Comparison of ENCODE assay signal across 10 cellular contexts in the genomic region with DNA sequence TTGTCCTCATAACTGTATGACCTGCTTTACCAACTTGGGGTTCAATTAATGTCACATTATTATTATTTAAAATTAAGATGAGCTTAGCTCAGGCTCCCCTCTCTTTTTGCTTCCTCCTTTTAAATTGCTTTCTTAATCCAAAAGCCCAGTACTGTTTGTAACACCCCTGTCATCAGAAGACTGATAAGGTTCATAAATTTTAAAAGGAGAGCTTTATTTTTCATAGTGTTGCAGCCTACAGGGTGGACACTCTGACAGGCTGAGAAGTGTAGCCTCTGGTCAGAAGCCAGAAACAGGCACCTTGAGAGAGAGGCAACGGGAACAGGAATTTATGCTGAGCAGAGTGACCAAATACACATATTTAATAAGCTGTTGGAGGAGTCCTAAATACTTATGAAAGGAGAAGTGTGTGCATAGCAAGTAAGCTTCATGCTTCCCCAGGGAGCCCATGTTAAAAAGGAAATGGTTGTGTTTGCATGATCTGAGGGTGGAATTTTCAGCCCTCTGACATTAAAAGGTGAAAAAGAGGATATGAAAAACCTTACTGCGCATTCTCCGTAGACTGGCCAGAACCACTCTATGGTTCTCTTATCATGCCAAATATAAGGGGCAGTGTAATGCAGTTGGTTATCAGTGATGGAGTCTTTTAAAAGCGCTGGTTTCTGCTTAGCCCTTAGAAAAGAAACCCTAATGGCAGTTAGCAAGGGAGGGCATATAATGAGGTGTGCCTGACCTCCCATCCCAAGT. TPM values are rescaled to one million over a fixed set of nuclear protein-coding genes. Genes with fewer than 3 reads are reported as not detected.
DNase-seq lines count a peak whose midpoint lies in the region; ATAC-seq, FAIRE-seq and TF ChIP-seq lines count a peak whose summit lies in the region.
"Had no signal": no experiment of that assay in that cellular context is flagged by ENCODE, and none has a peak within 500 bp of the region (broad histone marks: within the 10 kb centered on the region; RNA-seq: fewer than 3 reads in every experiment).

No MANE protein-coding gene starts in this region.

- DNase-seq in GM19239 (ENCODE audit: insufficient read length, low spot score), result no peak
- DNase-seq in NAMALWA (ENCODE audit: low spot score), result peak; percentile 56
- no peak for DNase-seq in spleen
- DNase-seq in activated naive CD4-positive, alpha-beta T cell treated with anti-CD3 and anti-CD28 coated beads for 36 hours, result no peak
- DNase-seq in lower leg skin (ENCODE audit: low spot score in 2 of 2), result no peak
- no peak for DNase-seq in stimulated activated CD4-positive, alpha-beta T cell treated with anti-CD3 and anti-CD28 coated beads, Interleukin-12 subunit alpha, Interleukin-12 subunit beta, amount 100 ng/mL, for 4 hours
- DNase-seq: activated CD4-positive, alpha-beta T cell treated with anti-CD3 and anti-CD28 coated beads for 48 hours; caudate nucleus; NCI-H1930 had no signal

- H3K4me1 ChIP-seq in spleen, result peaks cover 0 to 11% (median 0%) of the 10 kb centered on the region in 6 donors

- no peaks in the 10 kb centered on the region for H3K4me1 Mint-ChIP-seq in activated naive CD4-positive, alpha-beta T cell treated with anti-CD3 and anti-CD28 coated beads for 36 hours (ENCODE audit: low read depth)

- H3K9me3 ChIP-seq in spleen, result no peaks in the 10 kb centered on the region

- CTCF ChIA-PET in activated naive CD4-positive, alpha-beta T cell treated with anti-CD3 and anti-CD28 coated beads for 36 hours (lab: Charles Lee), result no interaction called here

- H3K36me3 ChIP-seq in spleen, result no peaks in the 10 kb centered on the region

- peak; percentile 97 for FAIRE-seq in GM19239 (lab: Jason Lieb, UNC)

- WGBS in spleen, 5 donors, result 55 to 69% (median 67%) methylated on average over 4 of the region's 4 CpGs
- 65 to 85% methylated on average over 4 of the region's 4 CpGs for WGBS in lower leg skin, 2 donors

- TF ChIP-seq CTCF in spleen (IDR thresholded peaks at IDR 0.05 in 8 of 11, conservative IDR thresholded peaks at IDR 0.05 in 3 of 11), result no peak
- no peak for TF ChIP-seq CTCF in lower leg skin (IDR thresholded peaks at IDR 0.05)

- peak; percentile 83 for ATAC-seq in HG02798 (IDR thresholded peaks at IDR 0.05; ENCODE audit: poor library complexity, unreplicated experiment)

- intact Hi-C loops in spleen (cut with DNase I; ENCODE audit: low total_unique reads) (no loop called here), lower leg skin (cut with DNase I; ENCODE audit: low total_unique reads) (no loop called here)
- intact Hi-C loops in activated naive CD4-positive, alpha-beta T cell treated with anti-CD3 and anti-CD28 coated beads for 36 hours (cut with micrococcal nuclease), result no loop called here

- H3K4me3 ChIP-seq in spleen, result no peak overlapping the region
- H3K4me3 ChIP-seq in lower leg skin (ENCODE audit: low read depth, poor library complexity, severe bottlenecking), result no peak overlapping the region

- TF ChIP-seq POLR2A in spleen (IDR thresholded peaks at IDR 0.05) (no peak), lower leg skin (IDR thresholded peaks at IDR 0.05) (no peak)

- peaks cover 4% of the 10 kb centered on the region for H3K27me3 Mint-ChIP-seq in activated naive CD4-positive, alpha-beta T cell treated with anti-CD3 and anti-CD28 coated beads for 36 hours (ENCODE audit: low read depth)

- H3K36me3 Mint-ChIP-seq in activated naive CD4-positive, alpha-beta T cell treated with anti-CD3 and anti-CD28 coated beads for 36 hours (ENCODE audit: low read depth), result no peaks in the 10 kb centered on the region

- no peak overlapping the region for H3K4me3 Mint-ChIP-seq in activated naive CD4-positive, alpha-beta T cell treated with anti-CD3 and anti-CD28 coated beads for 36 hours

- H3K27ac Mint-ChIP-seq in activated naive CD4-positive, alpha-beta T cell treated with anti-CD3 and anti-CD28 coated beads for 36 hours, result no peak overlapping the region

- peak overlapping the region in 5 of 8 donors; percentile 2 to 56 (median 38) for H3K27ac ChIP-seq in spleen

- H3K9me3 Mint-ChIP-seq in activated naive CD4-positive, alpha-beta T cell treated with anti-CD3 and anti-CD28 coated beads for 36 hours, result no peaks in the 10 kb centered on the region

- no peaks in the 10 kb centered on the region for H3K27me3 ChIP-seq in spleen (replicated peaks in 1 of 7)

RNA-seq across cellular contexts. Expression of gene FGGY, which starts 30.5 kb away (rescaled TPM):
- total RNA-seq in spleen (10 to 100 TPM; 10.8 to 27.8 (median 14.3) TPM), lower leg skin (10 to 100 TPM in 3 of 4 donors, 1 to 10 TPM in 1; 10.0 to 29.5 (median 17.5) TPM)
- polyA plus RNA-seq in spleen, result 1 to 10 TPM; 1.7 to 6.0 (median 2.4) TPM
- 10 to 100 TPM in 1 of 2 experiments, 1 to 10 TPM in 1; 9.8 to 10.9 TPM for total RNA-seq in activated naive CD4-positive, alpha-beta T cell treated with anti-CD3 and anti-CD28 coated beads for 36 hours
